22 cellular contexts compared by ENCODE assay signal in genomic region chr6:139156102-139156501, GRCh38. TPM values are rescaled to one million over a fixed set of nuclear protein-coding genes. Genes with fewer than 3 reads are reported as not detected.
DNase-seq lines count a peak whose midpoint lies in the region; ATAC-seq lines count a peak whose summit lies in the region.
"Had no signal": no experiment of that assay in that cellular context is flagged by ENCODE, and none has a peak within 500 bp of the region (broad histone marks: within the 10 kb centered on the region; RNA-seq: fewer than 3 reads in every experiment).

No MANE protein-coding gene starts in this region.

- H3K9ac ChIP-seq in SK-N-MC (ENCODE audit: insufficient read length) = no peak overlapping the region
- H3K9ac ChIP-seq: SK-N-SH had no signal

- H3K27ac ChIP-seq in SK-N-MC = peak overlapping the region; percentile 52; the same call in 1 of the 2 replicates
- H3K27ac ChIP-seq: C4-2B, testis, uterus had no signal

- ATAC-seq in central memory CD8-positive, alpha-beta T cell (replicated peaks; ENCODE audit: extremely low read depth, poor library complexity, severe bottlenecking) = no peak
- ATAC-seq in natural killer cell treated with Interleukin-12 subunit alpha and Interleukin-12 subunit beta and Interleukin-15 and Interleukin-18, amount 100 ng/mL, for 72 hours = no peak
- no peak for ATAC-seq in GM18861 (IDR thresholded peaks at IDR 0.05; ENCODE audit: unreplicated experiment)
- ATAC-seq: WTC11 had no signal

- H3K36me3 Mint-ChIP-seq in activated naive CD4-positive, alpha-beta T cell treated with anti-CD3 and anti-CD28 coated beads, Interleukin-2, amount 10 ng/mL, durations not matched to agents 7 days and 5 days = peaks cover 39% of the 10 kb centered on the region
- H3K36me3 Mint-ChIP-seq in central memory CD8-positive, alpha-beta T cell (ENCODE audit: insufficient read depth) = peaks cover 34% of the 10 kb centered on the region
- no peaks in the 10 kb centered on the region for H3K36me3 Mint-ChIP-seq in natural killer cell treated with Interleukin-12 subunit alpha and Interleukin-12 subunit beta and Interleukin-15 and Interleukin-18, amount 100 ng/mL, for 72 hours

- CTCF ChIA-PET in activated naive CD4-positive, alpha-beta T cell treated with anti-CD3 and anti-CD28 coated beads, Interleukin-2, amount 10 ng/mL, durations not matched to agents 7 days and 5 days (lab: Charles Lee) = interaction anchor here (1.1 to 1.5 kb wide), 3 partner anchors 13 to 94 kb away, joined by 3 to 4 read pairs (median 4); no protein-coding TSS in a partner anchor

- no peak for DNase-seq in activated naive CD4-positive, alpha-beta T cell treated with anti-CD3 and anti-CD28 coated beads, Interleukin-2, amount 10 ng/mL, durations not matched to agents 7 days and 5 days
- DNase-seq in activated naive CD4-positive, alpha-beta T cell (lab: John Stamatoyannopoulos, UW) = no peak
- no peak for DNase-seq in SK-N-MC (ENCODE audit: low read depth, low spot score)
- DNase-seq in central memory CD8-positive, alpha-beta T cell (ENCODE audit: low spot score in 2 of 2) = no peak
- DNase-seq in natural killer cell treated with Interleukin-12 subunit alpha and Interleukin-12 subunit beta and Interleukin-15 and Interleukin-18, amount 100 ng/mL, for 72 hours (ENCODE audit: low spot score) = no peak
- no peak for DNase-seq in anterior cingulate cortex (lab: John Stamatoyannopoulos, UW)
- DNase-seq in NCI-H2171 treated with DMSO at 0.1 percent for 48 hours (lab: John Stamatoyannopoulos, UW) = no peak
- DNase-seq: activated effector memory CD4-positive, alpha-beta T cell treated with Interleukin-2 at 50 U/mL for 16 hours; cerebellar nuclear complex; foreskin fibroblast; IMR-90; NCI-H1436; NCI-H524 treated with DMSO at 0.1 percent for 48 hours; SK-N-SH; T1000; testis; uterus had no signal

- peak overlapping the region; percentile 49 for H3K27ac Mint-ChIP-seq in activated naive CD4-positive, alpha-beta T cell treated with anti-CD3 and anti-CD28 coated beads, Interleukin-2, amount 10 ng/mL, durations not matched to agents 7 days and 5 days
- peak overlapping the region; percentile 76 for H3K27ac Mint-ChIP-seq in central memory CD8-positive, alpha-beta T cell (ENCODE audit: low read depth)
- peak overlapping the region; percentile 36 to 53 for H3K27ac Mint-ChIP-seq in natural killer cell treated with Interleukin-12 subunit alpha and Interleukin-12 subunit beta and Interleukin-15 and Interleukin-18, amount 100 ng/mL, for 72 hours
- H3K27ac Mint-ChIP-seq: progenitor cell of endocrine pancreas, WTC11 had no signal

- H3K36me3 ChIP-seq in SK-N-MC (ENCODE audit: insufficient read depth, low read length) = no peaks in the 10 kb centered on the region
- H3K36me3 ChIP-seq: HAP-1, uterus had no signal

- H3K4me3 Mint-ChIP-seq in activated naive CD4-positive, alpha-beta T cell treated with anti-CD3 and anti-CD28 coated beads, Interleukin-2, amount 10 ng/mL, durations not matched to agents 7 days and 5 days = no peak overlapping the region
- peak overlapping the region; percentile 25 for H3K4me3 Mint-ChIP-seq in central memory CD8-positive, alpha-beta T cell
- H3K4me3 Mint-ChIP-seq in natural killer cell treated with Interleukin-12 subunit alpha and Interleukin-12 subunit beta and Interleukin-15 and Interleukin-18, amount 100 ng/mL, for 72 hours = no peak overlapping the region
- H3K4me3 Mint-ChIP-seq: WTC11 had no signal

- H3K27me3 Mint-ChIP-seq in activated naive CD4-positive, alpha-beta T cell treated with anti-CD3 and anti-CD28 coated beads, Interleukin-2, amount 10 ng/mL, durations not matched to agents 7 days and 5 days = no peaks in the 10 kb centered on the region
- H3K27me3 Mint-ChIP-seq in central memory CD8-positive, alpha-beta T cell = no peaks in the 10 kb centered on the region
- H3K27me3 Mint-ChIP-seq in natural killer cell treated with Interleukin-12 subunit alpha and Interleukin-12 subunit beta and Interleukin-15 and Interleukin-18, amount 100 ng/mL, for 72 hours = no peaks in the 10 kb centered on the region
- H3K27me3 Mint-ChIP-seq: progenitor cell of endocrine pancreas had no signal

- H3K4me3 ChIP-seq in SK-N-MC = no peak overlapping the region
- H3K4me3 ChIP-seq: HAP-1, testis, uterus had no signal

- H3K9me3 Mint-ChIP-seq in activated naive CD4-positive, alpha-beta T cell treated with anti-CD3 and anti-CD28 coated beads, Interleukin-2, amount 10 ng/mL, durations not matched to agents 7 days and 5 days = no peaks in the 10 kb centered on the region
- no peaks in the 10 kb centered on the region for H3K9me3 Mint-ChIP-seq in central memory CD8-positive, alpha-beta T cell
- no peaks in the 10 kb centered on the region for H3K9me3 Mint-ChIP-seq in natural killer cell treated with Interleukin-12 subunit alpha and Interleukin-12 subunit beta and Interleukin-15 and Interleukin-18, amount 100 ng/mL, for 72 hours

- no peaks in the 10 kb centered on the region for H3K9me3 ChIP-seq in SK-N-MC (ENCODE audit: low read depth, low read length)
- H3K9me3 ChIP-seq: HAP-1, SK-N-SH, testis, uterus had no signal

- H3K4me1 Mint-ChIP-seq in activated naive CD4-positive, alpha-beta T cell treated with anti-CD3 and anti-CD28 coated beads, Interleukin-2, amount 10 ng/mL, durations not matched to agents 7 days and 5 days = peaks cover 79% of the 10 kb centered on the region
- peaks cover 70% of the 10 kb centered on the region for H3K4me1 Mint-ChIP-seq in central memory CD8-positive, alpha-beta T cell
- peaks cover 59 to 67% of the 10 kb centered on the region in 2 donors for H3K4me1 Mint-ChIP-seq in natural killer cell treated with Interleukin-12 subunit alpha and Interleukin-12 subunit beta and Interleukin-15 and Interleukin-18, amount 100 ng/mL, for 72 hours (ENCODE audit: low read depth in 2 of 2)

RNA-seq across cellular contexts. Expression of gene HECA, which starts 21.2 kb away (rescaled TPM):
- total RNA-seq in natural killer cell treated with Interleukin-12 subunit alpha and Interleukin-12 subunit beta and Interleukin-15 and Interleukin-18, amount 100 ng/mL, for 72 hours = 10 to 100 TPM; 30.3 to 34.5 TPM
